In genomic region chr17:63436523-63437110, GRCh38 we compare ENCODE assay signal across 12 cellular contexts. TPM values are rescaled to one million over a fixed set of nuclear protein-coding genes. Genes with fewer than 3 reads are reported as not detected.
DNase-seq lines count a peak whose midpoint lies in the region; ATAC-seq, FAIRE-seq and TF ChIP-seq lines count a peak whose summit lies in the region.
"Had no signal": no experiment of that assay in that cellular context is flagged by ENCODE, and none has a peak within 500 bp of the region (broad histone marks: within the 10 kb centered on the region; RNA-seq: fewer than 3 reads in every experiment).

No MANE protein-coding gene starts in this region.

- intact Hi-C loops in K562 (cut with micrococcal nuclease): loop anchor here (10.0 kb wide), 1 partner anchor 408 kb away; the partner anchor contains the start of gene SMARCD2

- WGBS in K562 (ENCODE audit: insufficient coverage, low coverage, missing lambda C conversion rate): 93% methylated on average over 10 of the region's 17 CpGs

- peaks cover 52 to 84% of the 10 kb centered on the region in 2 experiments for H3K4me1 ChIP-seq in K562 (replicated peaks in 1 of 2; ENCODE audit: control insufficient read depth in 2 of 2, insufficient read depth in 2 of 2, low read length in 2 of 2)

- in situ Hi-C loops in K562 (cut with MboI): loop anchor here (25.0 kb wide), 1 partner anchor 401 kb away; the partner anchor contains the start of genes FTSJ3, PSMC5 and SMARCD2

- no peaks in the 10 kb centered on the region for H4K20me1 ChIP-seq in K562 (replicated peaks; ENCODE audit: control insufficient read depth, insufficient read depth, low read length)

- peak overlapping the region; percentile 47; the same call in 2 of the 3 replicates for H3K27ac ChIP-seq in K562 (ENCODE audit: extremely low read depth, low read depth, low read length)

- DNase-seq in D721Med (ENCODE audit: insufficient read length, low spot score) (no peak), HTR-8/SVneo (ENCODE audit: insufficient read length, low spot score) (no peak), K562 (ENCODE audit: extremely low read depth in 1 of 4, low spot score in 3 of 4) (peak in 2 of 4 experiments; percentile 34 to 47), neural crest cell (ENCODE audit: low read depth, low spot score) (no peak), NCI-H187 (lab: John Stamatoyannopoulos, UW) (no peak)
- DNase-seq in effector memory CD8-positive, alpha-beta T cell: no peak
- DNase-seq: cerebellar nuclear complex; hippocampal formation; stimulated activated CD4-positive, alpha-beta T cell treated with anti-CD3 and anti-CD28 coated beads, Interleukin-2, amount 100 ng/mL, for 24 hours; substantia nigra; SW 1271 had no signal

- peaks cover 27% of the 10 kb centered on the region for H3K4me1 Mint-ChIP-seq in neural crest cell
- peaks cover 32 to 47% of the 10 kb centered on the region in 2 donors for H3K4me1 Mint-ChIP-seq in effector memory CD8-positive, alpha-beta T cell (ENCODE audit: low read depth in 2 of 2)

- ATAC-seq in K562 (no peak), GM21381 (IDR thresholded peaks at IDR 0.05; ENCODE audit: unreplicated experiment) (no peak)
- no peak for ATAC-seq in effector memory CD8-positive, alpha-beta T cell (replicated peaks)

- no peaks in the 10 kb centered on the region for H3K36me3 Mint-ChIP-seq in neural crest cell (ENCODE audit: low read depth)
- peaks cover 36% of the 10 kb centered on the region for H3K36me3 Mint-ChIP-seq in effector memory CD8-positive, alpha-beta T cell (ENCODE audit: insufficient read depth)

- peak overlapping the region; percentile 43; the same call in 1 of the 2 replicates for H2AFZ ChIP-seq in K562 (ENCODE audit: low read depth, low read length)

- peak overlapping the region; percentile 19 for H3K27ac Mint-ChIP-seq in neural crest cell (ENCODE audit: unreplicated experiment)
- H3K27ac Mint-ChIP-seq in effector memory CD8-positive, alpha-beta T cell: peak overlapping the region in 1 of 2 donors; percentile 78

- H3K36me3 ChIP-seq in K562 (ENCODE audit: control insufficient read depth, insufficient read depth, low read length): peaks cover 24% of the 10 kb centered on the region; the same call in 1 of the 3 replicates

- CTCF ChIA-PET in K562 (lab: Yijun Ruan, JAX; ENCODE audit: low intra/inter-chr PET ratio): no interaction called here

- H3K9me1 ChIP-seq in K562 (ENCODE audit: control insufficient read depth, insufficient read depth, low read length): peaks cover 3% of the 10 kb centered on the region

- TF ChIP-seq CTCF in D721Med (IDR thresholded peaks at IDR 0.05; ENCODE audit: insufficient read depth, missing control alignments) (peak; percentile 20), K562 (IDR thresholded peaks at IDR 0.05 in 2 of 3, conservative IDR thresholded peaks at IDR 0.05 in 1 of 3; ENCODE audit: insufficient read depth in 2 of 3, low read depth in 1 of 3, low read length in 3 of 3) (peak; percentile 41 to 51 (median 42); a peak in 5 of 6 replicates), neural crest cell (conservative IDR thresholded peaks at IDR 0.05) (no peak)

- H3K9ac ChIP-seq in K562 (ENCODE audit: insufficient read depth in 1 of 2, low read depth in 2 of 2, low read length in 2 of 2): peak overlapping the region; percentile 26 to 56; a peak in 3 of 4 replicates

- H3K27me3 Mint-ChIP-seq in neural crest cell (ENCODE audit: low read depth): no peaks in the 10 kb centered on the region
- H3K27me3 Mint-ChIP-seq in effector memory CD8-positive, alpha-beta T cell: no peaks in the 10 kb centered on the region

- no peaks in the 10 kb centered on the region for H3K9me3 ChIP-seq in K562 (replicated peaks; ENCODE audit: control insufficient read depth, insufficient read depth, low read depth, low read length)

- BruUV-seq in K562 (replicated peaks; lab: Mats Ljungman, UMichigan): no TSS peak

- no peak for TF ChIP-seq EP300 in K562 (IDR thresholded peaks at IDR 0.05; ENCODE audit: low read length)

- H3K4me2 ChIP-seq in K562 (ENCODE audit: insufficient read depth, low read length): peak overlapping the region; percentile 31

- no peak for TF ChIP-seq POLR2A in K562 (conservative IDR thresholded peaks at IDR 0.05)

- no peak overlapping the region for H3K4me3 Mint-ChIP-seq in neural crest cell
- peak overlapping the region in 1 of 2 donors; percentile 51 for H3K4me3 Mint-ChIP-seq in effector memory CD8-positive, alpha-beta T cell

- no peak overlapping the region for H3K4me3 ChIP-seq in K562

- POLR2A ChIA-PET in K562 (lab: Yijun Ruan, JAX): interaction anchor here (0.6 to 1.9 kb wide), 9 partner anchors 8 to 204 kb away, joined by 3 to 8 read pairs (median 5); partner anchors contain the start of gene CYB561

- no peaks in the 10 kb centered on the region for H3K27me3 ChIP-seq in K562 (ENCODE audit: control insufficient read depth in 2 of 2, insufficient read depth in 2 of 2, low read length in 2 of 2)

- FAIRE-seq in D721Med (lab: Jason Lieb, UNC) (no peak), HTR-8/SVneo (lab: Jason Lieb, UNC) (peak; percentile 82), K562 (lab: Jason Lieb, UNC) (no peak)

- H3K9me3 Mint-ChIP-seq in neural crest cell: no peaks in the 10 kb centered on the region
- H3K9me3 Mint-ChIP-seq in effector memory CD8-positive, alpha-beta T cell: no peaks in the 10 kb centered on the region

- TF ChIP-seq RAD21 in K562 (CRISPR knock-in tag; conservative IDR thresholded peaks at IDR 0.05 in 1 of 2, IDR thresholded peaks at IDR 0.05 in 1 of 2): peak; percentile 13 to 57; a peak in 2 of 4 replicates

- H3K79me2 ChIP-seq in K562 (ENCODE audit: control insufficient read depth, insufficient read depth, low read length): peaks cover 9% of the 10 kb centered on the region; the same call in 1 of the 3 replicates

TF ChIP-seq in K562, 482 proteins besides CTCF, POLR2A, EP300 and RAD21 (continues in another document):
- TF ChIP-seq YY1 (IDR thresholded peaks at IDR 0.05; ENCODE audit: borderline replicate concordance in 1 of 3, control insufficient read depth in 1 of 3, extremely low read depth in 1 of 3, insufficient read depth in 3 of 3, insufficient read length in 1 of 3, insufficient replicate concordance in 2 of 3, low read depth in 1 of 3, low read length in 2 of 3) (no peak), MLX (CRISPR knock-in tag; conservative IDR thresholded peaks at IDR 0.05) (no peak)

RNA-seq across cellular contexts. Expression of gene CYB561, which starts 9.5 kb away (rescaled TPM):
- 16.5 and 48.0 TPM in 2 replicates for total RNA-seq in K562 (2011; cell fraction: chromatin; rRNA removed; ENCODE audit: low replicate concordance)
- total RNA-seq in K562 (2011; cell fraction: nucleolus; rRNA removed): 47.9 and 50.5 TPM in 2 replicates
- 29.9 and 34.5 TPM in 2 replicates for total RNA-seq in K562 (2011; cell fraction: nucleoplasm; rRNA removed)
- total RNA-seq in K562 (2014; rRNA removed) (21.0 and 25.8 TPM in 2 replicates), K562 (2014; rRNA removed; fragmentation: Illumina TruSeq; extraction: Trizol) (11.9 and 12.8 TPM in 2 replicates), K562 (2015; rRNA removed; fragmentation: Illumina TruSeq; extraction: Trizol) (15.8 and 17.4 TPM in 2 replicates), K562 (2021) (26.3 and 30.8 TPM in 2 replicates), neural crest cell (10.5 and 12.2 TPM in 2 replicates)
- polyA plus RNA-seq in K562 (2011; rRNA removed) (15.0 and 16.5 TPM in 2 replicates), K562 (2014; fragmentation: Illumina TruSeq; extraction: Trizol) (21.6 and 25.2 TPM in 2 replicates), K562 (2014; fragmentation: Nextera tagmentation; extraction: Ambion mirVana) (1 to 10 TPM; 4.0 to 4.9 TPM), K562 (2014; rRNA removed) (27.9 and 31.3 TPM in 2 replicates)
- polyA plus RNA-seq in K562 (2011; cell fraction: cytosol; rRNA removed): 16.0 and 38.6 TPM in 2 replicates
- 19.6 and 33.1 TPM in 2 replicates for polyA plus RNA-seq in K562 (2011; cell fraction: nucleus; rRNA removed)
- 26.4 and 40.7 TPM in 2 replicates for polyA plus RNA-seq in K562 (2012)
- 7.6 and 10.9 TPM in 2 replicates for polyA minus RNA-seq in K562 (2011; rRNA and poly(A)+ RNA removed)
- 16.5 and 26.0 TPM in 2 replicates for polyA minus RNA-seq in K562 (2011; cell fraction: cytosol; rRNA and poly(A)+ RNA removed)
- 15.5 and 21.2 TPM in 2 replicates for polyA minus RNA-seq in K562 (2011; cell fraction: nucleus; rRNA and poly(A)+ RNA removed)

RNA-seq across cellular contexts. Expression of gene ACE, which starts 40.2 kb away (rescaled TPM):
- 7.6 and 13.1 TPM in 2 replicates for total RNA-seq in K562 (2011; cell fraction: chromatin; rRNA removed; ENCODE audit: low replicate concordance)
- total RNA-seq in K562 (2011; cell fraction: nucleolus; rRNA removed): 8.2 and 9.7 TPM in 2 replicates
- total RNA-seq in K562 (2011; cell fraction: nucleoplasm; rRNA removed): 6.2 and 6.5 TPM in 2 replicates
- total RNA-seq in K562 (2014; rRNA removed): 0.61 and 2.5 TPM in 2 replicates
- total RNA-seq in K562 (2014; rRNA removed; fragmentation: Illumina TruSeq; extraction: Trizol): 0.18 and 0.29 TPM in 2 replicates
- total RNA-seq in K562 (2015; rRNA removed; fragmentation: Illumina TruSeq; extraction: Trizol): 0.34 and 0.54 TPM in 2 replicates
- 1.6 and 1.8 TPM in 2 replicates for total RNA-seq in K562 (2021)
- 0.22 and 0.29 TPM in 2 replicates for polyA plus RNA-seq in K562 (2011; rRNA removed)
- polyA plus RNA-seq in K562 (2011; cell fraction: cytosol; rRNA removed): 0.63 and 1.3 TPM in 2 replicates
- polyA plus RNA-seq in K562 (2011; cell fraction: nucleus; rRNA removed): 0.95 and 3.8 TPM in 2 replicates
- 1.7 and 2.6 TPM in 2 replicates for polyA plus RNA-seq in K562 (2012)
- polyA plus RNA-seq in K562 (2014; fragmentation: Illumina TruSeq; extraction: Trizol): 0.39 and 0.53 TPM in 2 replicates
- polyA plus RNA-seq in K562 (2014; fragmentation: Nextera tagmentation; extraction: Ambion mirVana): under 1 TPM in 1 of 2 experiments, not detected in 1; 0.07 TPM
- 0.71 and 1.7 TPM in 2 replicates for polyA plus RNA-seq in K562 (2014; rRNA removed)
- 0.21 and 0.95 TPM in 2 replicates for polyA minus RNA-seq in K562 (2011; rRNA and poly(A)+ RNA removed)
- 1.2 TPM in 2 replicates for polyA minus RNA-seq in K562 (2011; cell fraction: cytosol; rRNA and poly(A)+ RNA removed)
- polyA minus RNA-seq in K562 (2011; cell fraction: nucleus; rRNA and poly(A)+ RNA removed): 1.7 and 3.2 TPM in 2 replicates
- total RNA-seq in neural crest cell: 0.42 and 0.61 TPM in 2 replicates
